Comparison of ENCODE assay signal across 30 cellular contexts in genomic region chr5:55413644-55414043, GRCh38.
"Had no signal": no experiment of that assay in that cellular context is flagged by ENCODE, and none has a peak within 500 bp of the region (broad histone marks: within the 10 kb centered on the region; RNA-seq: fewer than 3 reads in every experiment).

No MANE protein-coding gene starts in this region.

- FAIRE-seq: frontal cortex had no signal

- H3K9me3 ChIP-seq: adrenal gland, breast epithelium, heart left ventricle had no signal

- H3K4me1 ChIP-seq: breast epithelium had no signal

- H3K27ac ChIP-seq: adrenal gland, breast epithelium, cardiac muscle cell, coronary artery, dorsolateral prefrontal cortex, heart left ventricle had no signal

- H3K4me3 ChIP-seq: adrenal gland, breast epithelium, cardiac muscle cell, coronary artery, dorsolateral prefrontal cortex, heart left ventricle had no signal

- H3K36me3 ChIP-seq: adrenal gland, breast epithelium had no signal

- H3K27me3 ChIP-seq: adrenal gland, breast epithelium, cardiac muscle cell, dorsolateral prefrontal cortex, heart left ventricle had no signal

- DNase-seq: activated CD4-positive, alpha-beta memory T cell treated with anti-CD3 and anti-CD28 coated beads for 36 hours; activated CD4-positive, alpha-beta T cell treated with anti-CD3 and anti-CD28 coated beads for 36 hours; activated CD4-positive, alpha-beta T cell treated with anti-CD3 and anti-CD28 coated beads, Interleukin-2, amount 10 ng/mL, durations not matched to agents 24 days and 14 days; activated CD4-positive, CD25-positive, alpha-beta regulatory T cell; activated CD4-positive, CD25-positive, alpha-beta regulatory T cell treated with anti-CD3 and anti-CD28 coated beads, Interleukin-2, amount 50 U/mL, for 72 hours; activated CD8-positive, alpha-beta memory T cell treated with anti-CD3 and anti-CD28 coated beads, Interleukin-2, amount 10 ng/mL, durations not matched to agents 7 days and 5 days; activated CD8-positive, alpha-beta memory T cell treated with anti-CD3 and anti-CD28 coated beads, Interleukin-2, amount 50 U/mL, for 4 hours; activated CD8-positive, alpha-beta T cell treated with anti-CD3 and anti-CD28 coated beads, Interleukin-2, amount 10 ng/mL, durations not matched to agents 7 days and 5 days; activated effector memory CD4-positive, alpha-beta T cell treated with anti-CD3 and anti-CD28 coated beads, Interleukin-2, amount 50 U/mL, for 16 hours; activated naive CD4-positive, alpha-beta T cell treated with anti-CD3 and anti-CD28 coated beads for 36 hours; activated naive CD8-positive, alpha-beta T cell treated with anti-CD3 and anti-CD28 coated beads for 36 hours; activated naive CD8-positive, alpha-beta T cell treated with anti-CD3 and anti-CD28 coated beads, Interleukin-2, amount 50 U/mL, for 24 hours; activated T-cell treated with anti-CD3 and anti-CD28 coated beads, Interleukin-2, amount 50 U/mL, for 1 hour; activated T-cell treated with anti-CD3 and anti-CD28 coated beads, Interleukin-2, amount 50 U/mL, for 48 hours; adrenal gland; amygdala; aorta; central memory CD4-positive, alpha-beta T cell; dorsolateral prefrontal cortex; effector memory CD4-positive, alpha-beta T cell; endodermal cell; foreskin fibroblast; glutamatergic neuron; heart left ventricle; T-helper 2 cell had no signal

- ATAC-seq: activated CD4-positive, alpha-beta T cell treated with anti-CD3 and anti-CD28 coated beads for 36 hours; activated CD8-positive, alpha-beta memory T cell treated with anti-CD3 and anti-CD28 coated beads, Interleukin-2, amount 10 ng/mL, durations not matched to agents 7 days and 5 days; activated CD8-positive, alpha-beta T cell treated with anti-CD3 and anti-CD28 coated beads, Interleukin-2, amount 10 ng/mL, durations not matched to agents 7 days and 5 days; activated naive CD8-positive, alpha-beta T cell treated with anti-CD3 and anti-CD28 coated beads, Interleukin-2, amount 50 U/mL, for 24 hours; esophagus mucosa; heart left ventricle had no signal
